In the genomic region with DNA sequence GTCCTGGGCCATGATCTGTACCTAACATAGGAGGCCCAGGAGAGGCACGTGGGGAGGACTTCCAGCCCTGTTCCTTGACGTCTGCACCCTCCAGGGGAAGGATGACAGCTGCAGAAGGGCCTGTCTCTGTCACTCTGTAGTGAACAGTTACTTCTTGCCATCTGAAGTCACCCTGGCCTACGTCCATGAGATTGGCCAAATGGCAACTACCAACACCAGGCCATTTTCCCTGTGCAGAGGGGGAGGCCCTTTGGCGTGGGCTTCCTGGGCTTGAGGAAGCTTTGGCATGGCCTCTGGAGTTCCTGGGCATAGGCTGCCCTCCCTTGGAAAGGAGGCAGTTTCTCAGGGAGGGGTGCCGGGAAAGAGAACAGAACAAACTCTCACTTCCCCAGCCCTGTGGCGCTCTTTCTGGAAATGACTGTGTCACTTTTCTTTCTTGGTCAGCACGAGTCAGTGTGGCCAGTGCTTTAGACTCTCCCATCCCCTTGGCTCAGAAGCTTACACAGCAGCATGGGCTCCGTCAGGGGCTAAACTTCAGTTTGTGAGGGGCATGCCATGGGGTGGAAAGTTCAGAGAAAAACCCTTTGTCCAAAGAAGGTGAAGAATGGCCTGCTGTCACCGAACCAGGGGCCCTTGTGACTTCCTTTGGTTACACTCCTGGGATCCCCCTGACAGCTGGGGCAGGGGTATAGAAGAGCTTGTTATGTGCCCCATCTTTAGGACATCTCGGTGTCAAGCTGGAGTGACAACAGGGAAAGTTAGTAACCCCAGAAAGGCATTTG, we compare ENCODE assay signal across 8 cellular contexts. TPM values are rescaled to one million over a fixed set of nuclear protein-coding genes. Genes with fewer than 3 reads are reported as not detected.
DNase-seq lines count a peak whose midpoint lies in the region; ATAC-seq and TF ChIP-seq lines count a peak whose summit lies in the region.

No MANE protein-coding gene starts in this region.

- peaks cover 76% of the 10 kb centered on the region for H3K4me1 ChIP-seq in psoas muscle

- H3K4me3 ChIP-seq in psoas muscle, result peak overlapping the region; percentile 38
- H3K4me3 ChIP-seq in coronary artery, result no peak overlapping the region

- TF ChIP-seq CTCF in psoas muscle (IDR thresholded peaks at IDR 0.05) (no peak), coronary artery (IDR thresholded peaks at IDR 0.05) (no peak)

- H3K27ac ChIP-seq in psoas muscle (peak overlapping the region; percentile 96), coronary artery (peak overlapping the region in 1 of 2 donors; percentile 69)

- H3K27me3 Mint-ChIP-seq in activated CD8-positive, alpha-beta T cell treated with anti-CD3 and anti-CD28 coated beads, Interleukin-2, amount 10 ng/mL, durations not matched to agents 7 days and 5 days (ENCODE audit: low read depth), result no peaks in the 10 kb centered on the region

- intact Hi-C loops in psoas muscle (cut with DNase I), result loop anchor here in 1 of 2 donors (5.0 kb wide), 1 partner anchor 51 kb away; a partner anchor contains a TSS

- no peak for DNase-seq in activated CD8-positive, alpha-beta T cell treated with anti-CD3 and anti-CD28 coated beads, Interleukin-2, amount 10 ng/mL, durations not matched to agents 7 days and 5 days
- DNase-seq in psoas muscle (peak; percentile 73 to 88), coronary artery (ENCODE audit: low spot score) (no peak), hepatic stellate cell (ENCODE audit: low spot score) (no peak), SW 1271 (lab: John Stamatoyannopoulos, UW) (no peak)

- peak; percentile 44 for ATAC-seq in GM18858 (IDR thresholded peaks at IDR 0.05; ENCODE audit: unreplicated experiment)
- ATAC-seq in HG02610 (IDR thresholded peaks at IDR 0.05; ENCODE audit: unreplicated experiment), result peak; percentile 65
- no peak for ATAC-seq in activated CD8-positive, alpha-beta T cell treated with anti-CD3 and anti-CD28 coated beads, Interleukin-2, amount 10 ng/mL, durations not matched to agents 7 days and 5 days
- peak; percentile 83 to 90 (median 84) for ATAC-seq in psoas muscle
- no peak for ATAC-seq in HG03025 (IDR thresholded peaks at IDR 0.05; ENCODE audit: low FRiP score, unreplicated experiment)

- H3K9me3 ChIP-seq in psoas muscle, result no peaks in the 10 kb centered on the region

- H3K4me3 Mint-ChIP-seq in activated CD8-positive, alpha-beta T cell treated with anti-CD3 and anti-CD28 coated beads, Interleukin-2, amount 10 ng/mL, durations not matched to agents 7 days and 5 days, result no peak overlapping the region

- H3K4me1 Mint-ChIP-seq in activated CD8-positive, alpha-beta T cell treated with anti-CD3 and anti-CD28 coated beads, Interleukin-2, amount 10 ng/mL, durations not matched to agents 7 days and 5 days (ENCODE audit: low read depth), result peaks cover 45% of the 10 kb centered on the region

- no peaks in the 10 kb centered on the region for H3K27me3 ChIP-seq in psoas muscle (ENCODE audit: insufficient read depth in 3 of 3, low read length in 2 of 3)

- WGBS in psoas muscle, 3 donors, result 25 to 34% (median 29%) methylated on average over 10 of the region's 10 CpGs

- H3K36me3 Mint-ChIP-seq in activated CD8-positive, alpha-beta T cell treated with anti-CD3 and anti-CD28 coated beads, Interleukin-2, amount 10 ng/mL, durations not matched to agents 7 days and 5 days (ENCODE audit: low read depth), result peaks cover 11% of the 10 kb centered on the region

- H3K36me3 ChIP-seq in psoas muscle (ENCODE audit: insufficient read depth in 1 of 2, low read depth in 1 of 2), result no peaks in the 10 kb centered on the region

- POLR2A ChIA-PET in activated CD8-positive, alpha-beta T cell treated with anti-CD3 and anti-CD28 coated beads, Interleukin-2, amount 10 ng/mL, durations not matched to agents 7 days and 5 days (lab: Charles Lee), result no interaction called here

- CTCF ChIA-PET in activated CD8-positive, alpha-beta T cell treated with anti-CD3 and anti-CD28 coated beads, Interleukin-2, amount 10 ng/mL, durations not matched to agents 7 days and 5 days (lab: Charles Lee), result interaction anchor here (1.1 to 1.5 kb wide), 3 partner anchors 41 to 159 kb away, joined by 3 to 5 read pairs (median 3); a partner anchor contains a TSS

- H3K9me3 Mint-ChIP-seq in activated CD8-positive, alpha-beta T cell treated with anti-CD3 and anti-CD28 coated beads, Interleukin-2, amount 10 ng/mL, durations not matched to agents 7 days and 5 days (ENCODE audit: insufficient read depth), result no peaks in the 10 kb centered on the region

- peak overlapping the region; percentile 46 for H3K27ac Mint-ChIP-seq in activated CD8-positive, alpha-beta T cell treated with anti-CD3 and anti-CD28 coated beads, Interleukin-2, amount 10 ng/mL, durations not matched to agents 7 days and 5 days

RNA-seq across cellular contexts. Expression of a gene that starts 5.3 kb away (rescaled TPM):
- total RNA-seq in activated CD8-positive, alpha-beta T cell treated with anti-CD3 and anti-CD28 coated beads, Interleukin-2, amount 10 ng/mL, durations not matched to agents 7 days and 5 days, result 10 to 100 TPM; 33.2 to 33.4 TPM
- total RNA-seq in psoas muscle, result 100 to 1,000 TPM in 2 of 4 donors, 10 to 100 TPM in 2; 59.1 to 105 (median 88.6) TPM
- polyA plus RNA-seq in psoas muscle, result 100 to 1,000 TPM in 1 of 3 donors, 10 to 100 TPM in 2; 61.1 to 110 (median 94.7) TPM

RNA-seq across cellular contexts. Expression of a gene that starts 28.4 kb away (rescaled TPM):
- total RNA-seq in activated CD8-positive, alpha-beta T cell treated with anti-CD3 and anti-CD28 coated beads, Interleukin-2, amount 10 ng/mL, durations not matched to agents 7 days and 5 days, result 1 to 10 TPM; 1.1 to 2.2 TPM
- total RNA-seq in psoas muscle, result 1 to 10 TPM in 3 of 4 donors, under 1 TPM in 1; 0.30 to 1.8 (median 1.4) TPM
- polyA plus RNA-seq in psoas muscle, result 1 to 10 TPM; 1.0 to 2.9 (median 1.3) TPM

RNA-seq across cellular contexts. Expression of a gene that starts 40.6 kb away (rescaled TPM):
- total RNA-seq in activated CD8-positive, alpha-beta T cell treated with anti-CD3 and anti-CD28 coated beads, Interleukin-2, amount 10 ng/mL, durations not matched to agents 7 days and 5 days, result 10 to 100 TPM in 1 of 2 experiments, 1 to 10 TPM in 1; 9.3 to 11.2 TPM
- total RNA-seq in psoas muscle, result 10 to 100 TPM; 30.1 to 37.5 (median 34.2) TPM
- polyA plus RNA-seq in psoas muscle, result 10 to 100 TPM; 54.4 to 79.3 (median 57.6) TPM

RNA-seq across cellular contexts. Expression of a gene that starts 51.8 kb away (rescaled TPM):
- 10 to 100 TPM; 20.4 to 20.5 TPM for total RNA-seq in activated CD8-positive, alpha-beta T cell treated with anti-CD3 and anti-CD28 coated beads, Interleukin-2, amount 10 ng/mL, durations not matched to agents 7 days and 5 days
- 10 to 100 TPM; 12.1 to 18.0 (median 16.7) TPM for total RNA-seq in psoas muscle
- polyA plus RNA-seq in psoas muscle, result 10 to 100 TPM; 13.7 to 18.5 (median 18.1) TPM

RNA-seq across cellular contexts. Expression of a gene that starts 52.0 kb away (rescaled TPM):
- total RNA-seq in activated CD8-positive, alpha-beta T cell treated with anti-CD3 and anti-CD28 coated beads, Interleukin-2, amount 10 ng/mL, durations not matched to agents 7 days and 5 days, result 10 to 100 TPM; 20.2 to 23.0 TPM
- 10 to 100 TPM; 12.9 to 24.2 (median 17.0) TPM for total RNA-seq in psoas muscle
- 10 to 100 TPM; 17.1 to 29.0 (median 20.2) TPM for polyA plus RNA-seq in psoas muscle

Comparison
In these comparisons a context has a peak if more than half of its experiments do, and no peak if none do; other contexts are left out.
1. ATAC-seq: peak in GM18858 (single experiment), HG02610 (single experiment) and psoas muscle (4 of 4); none in activated CD8-positive, alpha-beta T cell treated with anti-CD3 and anti-CD28 coated beads, Interleukin-2, amount 10 ng/mL, durations not matched to agents 7 days and 5 days (single experiment) and HG03025 (single experiment).
2. DNase-seq: peak in psoas muscle (2 of 2); none in activated CD8-positive, alpha-beta T cell treated with anti-CD3 and anti-CD28 coated beads, Interleukin-2, amount 10 ng/mL, durations not matched to agents 7 days and 5 days (single experiment), coronary artery (single experiment), hepatic stellate cell (single experiment) and SW 1271 (0 of 2).